Comparison of ENCODE assay signal across 9 cellular contexts in genomic region chr20:1209447-1210387, GRCh38. TPM values are rescaled to one million over a fixed set of nuclear protein-coding genes. Genes with fewer than 3 reads are reported as not detected.
A peak's percentile ranks its signal among the peaks of the same experiment; 100 is the strongest.
DNase-seq lines count a peak whose midpoint lies in the region; ATAC-seq, FAIRE-seq and TF ChIP-seq lines count a peak whose summit lies in the region.
"Had no signal": no experiment of that assay in that cellular context is flagged by ENCODE, and none has a peak within 500 bp of the region (broad histone marks: within the 10 kb centered on the region; RNA-seq: fewer than 3 reads in every experiment).

No MANE protein-coding gene starts in this region.

- POLR2A ChIA-PET in BJ (lab: Charles Lee): no interaction called here
- POLR2A ChIA-PET in HCT116 (lab: Charles Lee): no interaction called here

- no peaks in the 10 kb centered on the region for H3K36me3 Mint-ChIP-seq in astrocyte (ENCODE audit: low read depth, unreplicated experiment)
- no peaks in the 10 kb centered on the region for H3K36me3 Mint-ChIP-seq in activated T-helper 1 cell treated with anti-CD3 and anti-CD28 coated beads, Interleukin-12 subunit alpha, Interleukin-12 subunit beta, Interleukin-2, Interleukin-4 antibody, amounts not matched to agents 30 ng/mL and 10 ng/mL and 1 ng/mL, durations not matched to agents 14 hours and 24 hours and 36 hours (ENCODE audit: low read depth)

- RAD21 ChIA-PET in HCT116 (lab: Charles Lee; ENCODE audit: low non-redundant PET in 1 of 2, low total read pairs in 2 of 2, uncharacterized antibody in 2 of 2, unreplicated experiment in 2 of 2): no interaction called here

- no peak overlapping the region for H3K27ac ChIP-seq in HCT116 (ENCODE audit: low read depth, low read length)
- H3K27ac ChIP-seq in astrocyte (ENCODE audit: low read depth, low read length): no peak overlapping the region
- H3K27ac ChIP-seq in mesenchymal stem cell (ENCODE audit: low read length, poor library complexity, severe bottlenecking): no peak overlapping the region
- H3K27ac ChIP-seq: body of pancreas had no signal

- no peak overlapping the region for H2BK15ac ChIP-seq in mesenchymal stem cell (ENCODE audit: low read depth, poor library complexity, severe bottlenecking)

- H3K4me2 ChIP-seq in HCT116 (ENCODE audit: low read length): no peak overlapping the region
- no peak overlapping the region for H3K4me2 ChIP-seq in astrocyte (ENCODE audit: low read length)
- H3K4me2 ChIP-seq in mesenchymal stem cell (ENCODE audit: low read length, poor library complexity, severe bottlenecking): no peak overlapping the region

- FAIRE-seq in astrocyte (lab: Jason Lieb, UNC): no peak

- WGBS in mesenchymal stem cell: 50% methylated on average over 4 of the region's 5 CpGs

- no peak overlapping the region for H3K23ac ChIP-seq in mesenchymal stem cell (ENCODE audit: low read length in 2 of 2)

- 0 out of 2 replicates have a peak, but pooled peaks have one; percentile 40 for ATAC-seq in HCT116
- ATAC-seq in HG02763 (IDR thresholded peaks at IDR 0.05; ENCODE audit: unreplicated experiment): no peak
- ATAC-seq: body of pancreas had no signal

- H3K9me3 Mint-ChIP-seq in astrocyte (ENCODE audit: unreplicated experiment): no peaks in the 10 kb centered on the region
- no peaks in the 10 kb centered on the region for H3K9me3 Mint-ChIP-seq in activated T-helper 1 cell treated with anti-CD3 and anti-CD28 coated beads, Interleukin-12 subunit alpha, Interleukin-12 subunit beta, Interleukin-2, Interleukin-4 antibody, amounts not matched to agents 30 ng/mL and 10 ng/mL and 1 ng/mL, durations not matched to agents 14 hours and 24 hours and 36 hours

- H2BK120ac ChIP-seq in mesenchymal stem cell (ENCODE audit: low read depth, low read length): no peak overlapping the region

- no peak for TF ChIP-seq POLR2A in HCT116 (IDR thresholded peaks at IDR 0.05; ENCODE audit: borderline replicate concordance, extremely low read depth, insufficient read depth, insufficient read length)

- H4K8ac ChIP-seq in mesenchymal stem cell (ENCODE audit: low read length): no peak overlapping the region

- no peak overlapping the region for H2BK5ac ChIP-seq in mesenchymal stem cell (ENCODE audit: low read depth, low read length, poor library complexity, severe bottlenecking)

- H3K4me1 Mint-ChIP-seq in astrocyte (ENCODE audit: low read depth, unreplicated experiment): no peaks in the 10 kb centered on the region
- peaks cover 17% of the 10 kb centered on the region for H3K4me1 Mint-ChIP-seq in activated T-helper 1 cell treated with anti-CD3 and anti-CD28 coated beads, Interleukin-12 subunit alpha, Interleukin-12 subunit beta, Interleukin-2, Interleukin-4 antibody, amounts not matched to agents 30 ng/mL and 10 ng/mL and 1 ng/mL, durations not matched to agents 14 hours and 24 hours and 36 hours (ENCODE audit: low read depth)

- H3K18ac ChIP-seq in mesenchymal stem cell (ENCODE audit: low read depth in 1 of 2, low read length in 2 of 2): no peak overlapping the region

- no peak overlapping the region for H3K4me3 ChIP-seq in BJ (ENCODE audit: low read depth, low read length)
- no peak overlapping the region for H3K4me3 ChIP-seq in HCT116 (replicated peaks in 1 of 2; ENCODE audit: low read depth in 1 of 2, low read length in 2 of 2)
- H3K4me3 ChIP-seq in astrocyte (ENCODE audit: insufficient read depth, low read depth, low read length): no peak overlapping the region
- H3K4me3 ChIP-seq in mesenchymal stem cell (ENCODE audit: insufficient read depth in 1 of 2, low read depth in 1 of 2, low read length in 2 of 2): no peak overlapping the region
- H3K4me3 ChIP-seq: body of pancreas had no signal

- H3K79me2 ChIP-seq in HCT116 (ENCODE audit: insufficient read depth, low read length) (no peaks in the 10 kb centered on the region), astrocyte (ENCODE audit: insufficient read depth, low read length) (no peaks in the 10 kb centered on the region)

- H3K9ac ChIP-seq in HCT116 (ENCODE audit: low read length) (no peak overlapping the region), astrocyte (ENCODE audit: low read length) (no peak overlapping the region), mesenchymal stem cell (ENCODE audit: low read length) (no peak overlapping the region)

- H2BK12ac ChIP-seq in mesenchymal stem cell (ENCODE audit: low read length in 2 of 2): no peak overlapping the region

- H4K91ac ChIP-seq in mesenchymal stem cell (ENCODE audit: low read length): no peak overlapping the region

- CTCF ChIA-PET in BJ (lab: Yijun Ruan, JAX): interaction anchor here (0.6 to 1.8 kb wide), 12 partner anchors 9 to 297 kb away, joined by 3 to 5 read pairs (median 3); partner anchors contain the start of gene NSFL1C
- CTCF ChIA-PET in HCT116 (lab: Charles Lee): interaction anchor here (1.1 to 1.5 kb wide), 3 partner anchors 101 to 294 kb away, joined by 3 to 4 read pairs (median 3); no protein-coding TSS in a partner anchor

- H3K79me1 ChIP-seq in mesenchymal stem cell (replicated peaks; ENCODE audit: low read length, poor library complexity, severe bottlenecking): no peaks in the 10 kb centered on the region

- no peak overlapping the region for H3K27ac Mint-ChIP-seq in astrocyte (ENCODE audit: unreplicated experiment)
- no peak overlapping the region for H3K27ac Mint-ChIP-seq in activated T-helper 1 cell treated with anti-CD3 and anti-CD28 coated beads, Interleukin-12 subunit alpha, Interleukin-12 subunit beta, Interleukin-2, Interleukin-4 antibody, amounts not matched to agents 30 ng/mL and 10 ng/mL and 1 ng/mL, durations not matched to agents 14 hours and 24 hours and 36 hours

- H3K9me3 ChIP-seq in HCT116 (ENCODE audit: control insufficient read depth in 1 of 2, insufficient read depth in 1 of 2, low read depth in 1 of 2, low read length in 2 of 2): no peaks in the 10 kb centered on the region
- no peaks in the 10 kb centered on the region for H3K9me3 ChIP-seq in astrocyte (ENCODE audit: insufficient read depth, low read depth, low read length)
- no peaks in the 10 kb centered on the region for H3K9me3 ChIP-seq in mesenchymal stem cell (ENCODE audit: control insufficient read depth, low read length)
- H3K9me3 ChIP-seq: body of pancreas had no signal

- H3K27me3 Mint-ChIP-seq in astrocyte (ENCODE audit: low read depth, unreplicated experiment): peaks cover 32% of the 10 kb centered on the region
- H3K27me3 Mint-ChIP-seq in activated T-helper 1 cell treated with anti-CD3 and anti-CD28 coated beads, Interleukin-12 subunit alpha, Interleukin-12 subunit beta, Interleukin-2, Interleukin-4 antibody, amounts not matched to agents 30 ng/mL and 10 ng/mL and 1 ng/mL, durations not matched to agents 14 hours and 24 hours and 36 hours (ENCODE audit: insufficient read depth): peaks cover 14% of the 10 kb centered on the region

- H3K36me3 ChIP-seq in BJ (ENCODE audit: control insufficient read depth, insufficient read depth, low read length): no peaks in the 10 kb centered on the region
- H3K36me3 ChIP-seq in HCT116 (ENCODE audit: control insufficient read depth in 1 of 2, insufficient read depth in 2 of 2, low read length in 2 of 2): no peaks in the 10 kb centered on the region
- H3K36me3 ChIP-seq in astrocyte (ENCODE audit: insufficient read depth, low read length): no peaks in the 10 kb centered on the region
- no peaks in the 10 kb centered on the region for H3K36me3 ChIP-seq in mesenchymal stem cell (ENCODE audit: control insufficient read depth in 1 of 2, insufficient read depth in 2 of 2, low read depth in 1 of 2, low read length in 2 of 2)

- no peak for DNase-seq in BJ (ENCODE audit: low read depth)
- peak; percentile 21 for DNase-seq in HCT116 (ENCODE audit: low read depth, low spot score)
- no peak for DNase-seq in astrocyte (ENCODE audit: low read depth)
- DNase-seq in mesenchymal stem cell: peak; percentile 40
- no peak for DNase-seq in activated T-helper 1 cell treated with anti-CD3 and anti-CD28 coated beads, Interleukin-12 subunit alpha, Interleukin-12 subunit beta, Interleukin-2, Interleukin-4 antibody, amounts not matched to agents 30 ng/mL and 10 ng/mL and 1 ng/mL, durations not matched to agents 14 hours and 24 hours and 36 hours (ENCODE audit: low spot score)
- no peak for DNase-seq in T-helper 9 cell
- DNase-seq: body of pancreas, MV-4-11 had no signal

- no peaks in the 10 kb centered on the region for H3K9me2 ChIP-seq in HCT116 (ENCODE audit: insufficient read depth)

- no peak overlapping the region for H3K14ac ChIP-seq in mesenchymal stem cell (ENCODE audit: low read length in 2 of 2)

- intact Hi-C loops in HCT116 (cut with micrococcal nuclease): loop anchor here (1.0 to 10.0 kb wide), 4 partner anchors 95 to 255 kb away; partner anchors contain the start of genes NSFL1C and PSMF1
- intact Hi-C loops in activated T-helper 1 cell treated with anti-CD3 and anti-CD28 coated beads, Interleukin-12 subunit alpha, Interleukin-12 subunit beta, Interleukin-2, Interleukin-4 antibody, amounts not matched to agents 30 ng/mL and 10 ng/mL and 1 ng/mL, durations not matched to agents 14 hours and 24 hours and 36 hours (cut with micrococcal nuclease): loop anchor here (5.0 kb wide), 1 partner anchor 252 kb away; no protein-coding TSS in a partner anchor

- no peak overlapping the region for H3K4me3 Mint-ChIP-seq in astrocyte (ENCODE audit: unreplicated experiment)
- no peak overlapping the region for H3K4me3 Mint-ChIP-seq in activated T-helper 1 cell treated with anti-CD3 and anti-CD28 coated beads, Interleukin-12 subunit alpha, Interleukin-12 subunit beta, Interleukin-2, Interleukin-4 antibody, amounts not matched to agents 30 ng/mL and 10 ng/mL and 1 ng/mL, durations not matched to agents 14 hours and 24 hours and 36 hours

- peak; percentile 60 for TF ChIP-seq RAD21 in HCT116 (IDR thresholded peaks at IDR 0.05; ENCODE audit: low read depth)

- TF ChIP-seq CTCF in BJ (IDR thresholded peaks at IDR 0.05; ENCODE audit: insufficient read depth, low read depth, low read length) (peak; percentile 38), HCT116 (IDR thresholded peaks at IDR 0.05 in 2 of 3, conservative IDR thresholded peaks at IDR 0.05 in 1 of 3; ENCODE audit: borderline replicate concordance in 1 of 3, insufficient read depth in 1 of 3, low read depth in 2 of 3, low read length in 2 of 3) (peak; percentile 30 to 50 (median 49); a peak in 4 of 6 replicates), astrocyte (IDR thresholded peaks at IDR 0.05; ENCODE audit: insufficient read depth, low read depth, low read length) (peak; percentile 32)

- no TSS peak for BruUV-seq in HCT116 (replicated peaks; lab: Mats Ljungman, UMichigan)

- H3K4me1 ChIP-seq in HCT116 (ENCODE audit: control insufficient read depth in 1 of 2, insufficient read depth in 2 of 2, low read length in 2 of 2) (peaks cover 2 to 11% of the 10 kb centered on the region in 2 experiments; a peak in 3 of 4 replicates), astrocyte (ENCODE audit: insufficient read depth, low read length) (no peaks in the 10 kb centered on the region), mesenchymal stem cell (ENCODE audit: control insufficient read depth, insufficient read depth, low read depth, low read length) (no peaks in the 10 kb centered on the region)
- H3K4me1 ChIP-seq: body of pancreas had no signal

- H2AFZ ChIP-seq in HCT116 (ENCODE audit: low read depth, low read length, poor library complexity, severe bottlenecking) (no peak overlapping the region), astrocyte (ENCODE audit: low read depth, low read length) (no peak overlapping the region), mesenchymal stem cell (ENCODE audit: low read depth, low read length) (no peak overlapping the region)

- H4K20me1 ChIP-seq in HCT116 (ENCODE audit: insufficient read depth): no peaks in the 10 kb centered on the region
- H4K20me1 ChIP-seq in astrocyte (ENCODE audit: insufficient read depth, low read length): no peaks in the 10 kb centered on the region

- no peak overlapping the region for H2AK5ac ChIP-seq in mesenchymal stem cell (ENCODE audit: low read length, severe bottlenecking)

- H3K27me3 ChIP-seq in BJ (ENCODE audit: control insufficient read depth, insufficient read depth, low read length): peaks cover 15% of the 10 kb centered on the region
- peaks cover 11% of the 10 kb centered on the region for H3K27me3 ChIP-seq in HCT116 (ENCODE audit: insufficient read depth, low read length)
- peaks cover 42% of the 10 kb centered on the region for H3K27me3 ChIP-seq in astrocyte (ENCODE audit: insufficient read depth, low read length)
- peaks cover 34 to 43% of the 10 kb centered on the region in 2 experiments for H3K27me3 ChIP-seq in mesenchymal stem cell (ENCODE audit: control insufficient read depth in 1 of 2, insufficient read depth in 1 of 2, low read length in 2 of 2)

- H3K4ac ChIP-seq in mesenchymal stem cell (ENCODE audit: low read depth in 1 of 2, low read length in 2 of 2): no peak overlapping the region

RNA-seq across cellular contexts. Expression of gene C20orf202, which starts 6.5 kb away (rescaled TPM):
- not detected in 2 replicates for polyA plus RNA-seq in BJ (2011; rRNA removed)
- not detected in 2 replicates for polyA minus RNA-seq in BJ (2011; rRNA and poly(A)+ RNA removed)
- total RNA-seq in HCT116 (2021; ENCODE audit: unreplicated experiment): not detected
- 0.10 and 0.14 TPM in 2 replicates for polyA plus RNA-seq in HCT116 (2012)
- not detected in 2 replicates for total RNA-seq in astrocyte
- 0.07 TPM for polyA plus RNA-seq in mesenchymal stem cell (2013, experiment 1 of 2)
- polyA plus RNA-seq in mesenchymal stem cell (2013, experiment 2 of 2): 0.03 TPM
- total RNA-seq in activated T-helper 1 cell treated with anti-CD3 and anti-CD28 coated beads, Interleukin-12 subunit alpha, Interleukin-12 subunit beta, Interleukin-2, Interleukin-4 antibody, amounts not matched to agents 30 ng/mL and 10 ng/mL and 1 ng/mL, durations not matched to agents 14 hours and 24 hours and 36 hours: not detected in 2 replicates
- total RNA-seq: body of pancreas had no signal

RNA-seq across cellular contexts. Expression of gene RAD21L1, which starts 16.1 kb away (rescaled TPM):
- 0.06 and 0.18 TPM in 2 replicates for polyA plus RNA-seq in BJ (2011; rRNA removed)
- 0.51 TPM in 1 of 2 replicates, not detected in the other for polyA minus RNA-seq in BJ (2011; rRNA and poly(A)+ RNA removed)
- 0.17 TPM for total RNA-seq in HCT116 (2021; ENCODE audit: unreplicated experiment)
- polyA plus RNA-seq in HCT116 (2012): 0.04 and 0.07 TPM in 2 replicates
- 0.34 TPM in 1 of 2 replicates, not detected in the other for total RNA-seq in astrocyte
- 0.23 TPM for polyA plus RNA-seq in mesenchymal stem cell (2013, experiment 1 of 2)
- 0.29 TPM for polyA plus RNA-seq in mesenchymal stem cell (2013, experiment 2 of 2)
- total RNA-seq in activated T-helper 1 cell treated with anti-CD3 and anti-CD28 coated beads, Interleukin-12 subunit alpha, Interleukin-12 subunit beta, Interleukin-2, Interleukin-4 antibody, amounts not matched to agents 30 ng/mL and 10 ng/mL and 1 ng/mL, durations not matched to agents 14 hours and 24 hours and 36 hours: not detected in 2 replicates
- total RNA-seq: body of pancreas had no signal

RNA-seq across cellular contexts. Expression of gene TMEM74B, which starts 24.9 kb away (rescaled TPM):
- polyA plus RNA-seq in BJ (2011; rRNA removed): 0.04 TPM in 1 of 2 replicates, not detected in the other
- polyA minus RNA-seq in BJ (2011; rRNA and poly(A)+ RNA removed): not detected in 2 replicates
- total RNA-seq in HCT116 (2021; ENCODE audit: unreplicated experiment) (25.7 TPM), astrocyte (2.1 and 2.4 TPM in 2 replicates)
- 20.2 and 24.2 TPM in 2 replicates for polyA plus RNA-seq in HCT116 (2012)
- polyA plus RNA-seq in mesenchymal stem cell (2013, experiment 1 of 2): 1.9 TPM
- 1.9 TPM for polyA plus RNA-seq in mesenchymal stem cell (2013, experiment 2 of 2)
- total RNA-seq in activated T-helper 1 cell treated with anti-CD3 and anti-CD28 coated beads, Interleukin-12 subunit alpha, Interleukin-12 subunit beta, Interleukin-2, Interleukin-4 antibody, amounts not matched to agents 30 ng/mL and 10 ng/mL and 1 ng/mL, durations not matched to agents 14 hours and 24 hours and 36 hours: 0.36 and 0.61 TPM in 2 replicates
- total RNA-seq: body of pancreas had no signal

RNA-seq across cellular contexts. Expression of gene SNPH, which starts 56.4 kb away (rescaled TPM):
- polyA plus RNA-seq in BJ (2011; rRNA removed): 1.3 and 1.8 TPM in 2 replicates
- polyA minus RNA-seq in BJ (2011; rRNA and poly(A)+ RNA removed): 2.1 and 2.8 TPM in 2 replicates
- total RNA-seq in HCT116 (2021; ENCODE audit: unreplicated experiment): 3.2 TPM
- polyA plus RNA-seq in HCT116 (2012): 2.8 TPM in 2 replicates
- total RNA-seq in astrocyte: 7.8 and 7.9 TPM in 2 replicates
- polyA plus RNA-seq in mesenchymal stem cell (2013, experiment 1 of 2): 10.0 TPM
- polyA plus RNA-seq in mesenchymal stem cell (2013, experiment 2 of 2): 9.5 TPM
- total RNA-seq in activated T-helper 1 cell treated with anti-CD3 and anti-CD28 coated beads, Interleukin-12 subunit alpha, Interleukin-12 subunit beta, Interleukin-2, Interleukin-4 antibody, amounts not matched to agents 30 ng/mL and 10 ng/mL and 1 ng/mL, durations not matched to agents 14 hours and 24 hours and 36 hours: 2.1 and 2.5 TPM in 2 replicates

Comparison
In these comparisons a context has a peak if more than half of its experiments do, and no peak if none do; other contexts are left out.
1. DNase-seq: peak in HCT116 (single experiment) and mesenchymal stem cell (single experiment); none in BJ (single experiment), astrocyte (single experiment), activated T-helper 1 cell treated with anti-CD3 and anti-CD28 coated beads, Interleukin-12 subunit alpha, Interleukin-12 subunit beta, Interleukin-2, Interleukin-4 antibody, amounts not matched to agents 30 ng/mL and 10 ng/mL and 1 ng/mL, durations not matched to agents 14 hours and 24 hours and 36 hours (single experiment) and T-helper 9 cell (single experiment).
2. Peak in every context shown above with its lines, with median percentiles within 50 percentile points of each other: CTCF ChIP-seq.